In the genomic region with DNA sequence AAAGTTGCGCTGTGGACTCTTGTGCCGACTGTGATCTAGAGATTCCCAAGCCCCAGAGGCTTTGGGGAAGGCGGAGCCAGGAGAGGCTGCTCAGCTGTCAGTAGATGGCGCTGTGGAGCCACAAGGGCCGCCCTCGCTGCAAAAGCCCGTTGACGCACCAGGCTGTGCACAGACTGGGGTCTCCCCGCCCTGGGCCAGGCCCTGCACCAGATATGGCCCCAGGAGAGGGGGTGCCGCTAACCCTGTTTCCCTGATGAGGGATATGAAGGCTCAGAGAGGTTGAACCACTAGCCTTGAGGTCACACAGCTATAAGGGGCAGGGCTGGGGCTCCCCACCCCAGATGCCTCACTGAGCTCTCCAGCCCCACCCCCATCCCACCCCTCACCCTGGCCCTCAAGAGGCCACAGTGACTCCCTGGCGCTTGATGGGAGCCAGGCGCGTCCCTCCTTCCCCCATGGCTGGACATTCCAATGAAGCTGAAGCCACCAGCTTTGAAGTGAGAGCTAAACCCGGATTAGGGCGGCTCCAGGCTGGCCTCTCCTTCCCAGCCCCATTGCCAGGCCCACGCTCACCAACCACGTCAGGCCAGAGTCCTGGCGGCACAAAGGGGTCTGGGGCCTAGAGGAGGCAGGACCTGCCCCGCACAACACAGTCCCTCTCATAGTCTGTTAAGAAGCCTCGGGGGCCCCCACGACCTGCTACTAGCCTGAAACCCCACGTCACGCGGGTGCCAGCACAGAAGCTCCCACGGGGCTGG, we compare ENCODE assay signal across 8 cellular contexts. TPM values are rescaled to one million over a fixed set of nuclear protein-coding genes. Genes with fewer than 3 reads are reported as not detected.
A peak's percentile ranks its signal among the peaks of the same experiment; 100 is the strongest.
DNase-seq lines count a peak whose midpoint lies in the region; ATAC-seq, FAIRE-seq and TF ChIP-seq lines count a peak whose summit lies in the region.

No MANE protein-coding gene starts in this region.

- in situ Hi-C loops in GM13976 (cut with MboI; ENCODE audit: low sequenced_read_pairs, unreplicated experiment): no loop called here

- peaks cover 19% of the 10 kb centered on the region for H3K4me1 ChIP-seq in body of pancreas

- H3K36me3 ChIP-seq in body of pancreas (replicated peaks in 1 of 2; ENCODE audit: insufficient read depth in 1 of 2, low read depth in 2 of 2): no peaks in the 10 kb centered on the region

- 3 to 35% methylated on average over 6 to 24 of the region's 25 CpGs for WGBS in body of pancreas, 2 donors

- TF ChIP-seq POLR2A in body of pancreas (IDR thresholded peaks at IDR 0.05): no peak

- intact Hi-C loops in body of pancreas (cut with DNase I): loop anchor here (10.0 kb wide), 1 partner anchor 632 kb away; no protein-coding TSS in a partner anchor

- no peak overlapping the region for H3K27ac ChIP-seq in body of pancreas

- DNase-seq in GM13976 (ENCODE audit: low spot score) (peak; percentile 85), NCI-H146 treated with DMSO at 0.1 percent for 48 hours (lab: John Stamatoyannopoulos, UW; ENCODE audit: unreplicated experiment) (peak; percentile 28), UCSD-AML1 (lab: John Stamatoyannopoulos, UW; ENCODE audit: unreplicated experiment) (peak; percentile 53), body of pancreas (peak; percentile 75 to 80 (median 78)), iPS-NIHi7 (ENCODE audit: extremely low spot score) (peak; percentile 90)
- DNase-seq in stimulated activated CD4-positive, alpha-beta T cell treated with anti-CD3 and anti-CD28 coated beads, Interleukin-12 subunit alpha, Interleukin-12 subunit beta, amount 100 ng/mL, for 4 hours: peak; percentile 67

- no peaks in the 10 kb centered on the region for H3K27me3 ChIP-seq in body of pancreas

- peak; percentile 56 for ATAC-seq in body of pancreas
- ATAC-seq in GM21576 (IDR thresholded peaks at IDR 0.05; ENCODE audit: unreplicated experiment): no peak

- peak; percentile 40 for FAIRE-seq in A204.1 (lab: Jason Lieb, UNC)

- no peak overlapping the region for H3K4me3 ChIP-seq in body of pancreas

- peak; percentile 92 for TF ChIP-seq CTCF in GM13976 (IDR thresholded peaks at IDR 0.05; ENCODE audit: borderline replicate concordance, control extremely low read depth, extremely low read depth, insufficient read depth, missing control alignments)
- peak; percentile 71 to 95 (median 85) for TF ChIP-seq CTCF in body of pancreas (IDR thresholded peaks at IDR 0.05)

- H3K9me3 ChIP-seq in body of pancreas: no peaks in the 10 kb centered on the region

RNA-seq across cellular contexts. Expression of a gene that starts 26.4 kb away (rescaled TPM):
- not detected for total RNA-seq in body of pancreas

Comparison
In these comparisons a context has a peak if more than half of its experiments do, and no peak if none do; other contexts are left out.
1. DNase-seq: peak in every context shown above with its lines; median percentile 90 in iPS-NIHi7; 85 in GM13976; 78 in body of pancreas; 67 in stimulated activated CD4-positive, alpha-beta T cell treated with anti-CD3 and anti-CD28 coated beads, Interleukin-12 subunit alpha, Interleukin-12 subunit beta, amount 100 ng/mL, for 4 hours; 53 in UCSD-AML1; 28 in NCI-H146 treated with DMSO at 0.1 percent for 48 hours.